10 cellular contexts compared by ENCODE assay signal in genomic region chr12:96571101-96571862, GRCh38.
DNase-seq lines count a peak whose midpoint lies in the region; ATAC-seq, FAIRE-seq and TF ChIP-seq lines count a peak whose summit lies in the region.
"Had no signal": no experiment of that assay in that cellular context is flagged by ENCODE, and none has a peak within 500 bp of the region (broad histone marks: within the 10 kb centered on the region; RNA-seq: fewer than 3 reads in every experiment).

No MANE protein-coding gene starts in this region.

- no peak for TF ChIP-seq EP300 in SK-N-SH (IDR thresholded peaks at IDR 0.05; ENCODE audit: borderline replicate concordance in 1 of 2, low read depth in 1 of 2, low read length in 1 of 2)

- DNase-seq in SK-N-SH (no peak), bronchial epithelial cell (ENCODE audit: low read depth) (peak; percentile 28), pons (ENCODE audit: low spot score) (no peak), nephron progenitor cell (no peak), RCC 7860 (ENCODE audit: low spot score) (no peak)
- DNase-seq: H9 had no signal

- no peaks in the 10 kb centered on the region for H3K9me2 ChIP-seq in SK-N-SH

- no peak for TF ChIP-seq CTCF in SK-N-SH (IDR thresholded peaks at IDR 0.05)
- no peak for TF ChIP-seq CTCF in bronchial epithelial cell (IDR thresholded peaks at IDR 0.05; ENCODE audit: insufficient read depth, low read length, severe bottlenecking)
- no peak for TF ChIP-seq CTCF in nephron progenitor cell (IDR thresholded peaks at IDR 0.05)

- H3F3A ChIP-seq in SK-N-SH (replicated peaks; ENCODE audit: insufficient read depth): no peaks in the 10 kb centered on the region

- H4K20me1 ChIP-seq in SK-N-SH (ENCODE audit: insufficient read depth): no peaks in the 10 kb centered on the region

- no peak for TF ChIP-seq RAD21 in SK-N-SH (IDR thresholded peaks at IDR 0.05; ENCODE audit: low read length)

- no peaks in the 10 kb centered on the region for H3K79me2 ChIP-seq in SK-N-SH (ENCODE audit: insufficient read depth)

- peaks cover 5% of the 10 kb centered on the region for H3K4me1 Mint-ChIP-seq in nephron progenitor cell

- WGBS in SK-N-SH (ENCODE audit: low lambda C conversion rate): 25% methylated on average over 4 of the region's 4 CpGs

- H3K27me3 ChIP-seq in SK-N-SH (ENCODE audit: insufficient read depth) (no peaks in the 10 kb centered on the region), bronchial epithelial cell (ENCODE audit: control insufficient read depth, insufficient read depth, low read length) (no peaks in the 10 kb centered on the region)

- no peak overlapping the region for H3K4me3 Mint-ChIP-seq in nephron progenitor cell
- H3K4me3 Mint-ChIP-seq: H9 had no signal

- no peak overlapping the region for H3K4me3 ChIP-seq in SK-N-SH (ENCODE audit: low read depth in 2 of 2, low read length in 1 of 2)
- no peak overlapping the region for H3K4me3 ChIP-seq in bronchial epithelial cell (ENCODE audit: low read depth, low read length)

- no peaks in the 10 kb centered on the region for H3K36me3 Mint-ChIP-seq in nephron progenitor cell (ENCODE audit: low read depth)

- no peaks in the 10 kb centered on the region for H3K27me3 Mint-ChIP-seq in nephron progenitor cell (ENCODE audit: low read depth, poor library complexity)

- H3K9me3 ChIP-seq in SK-N-SH: no peaks in the 10 kb centered on the region

- H3K36me3 ChIP-seq in SK-N-SH (replicated peaks in 1 of 2; ENCODE audit: control insufficient read depth in 1 of 2, insufficient read depth in 2 of 2, low read length in 1 of 2) (no peaks in the 10 kb centered on the region), bronchial epithelial cell (ENCODE audit: control insufficient read depth, insufficient read depth, low read length) (no peaks in the 10 kb centered on the region)

- H2AFZ ChIP-seq in SK-N-SH (ENCODE audit: low read depth): no peak overlapping the region

- H3K4me2 ChIP-seq in SK-N-SH: peak overlapping the region; percentile 37; the same call in 1 of the 2 replicates

- H3K9ac ChIP-seq in SK-N-SH: no peak overlapping the region

- ATAC-seq in SK-N-SH treated with all-trans-retinoic acid at 6 μM for 48 hours (no peak), GM21390 (IDR thresholded peaks at IDR 0.05; ENCODE audit: unreplicated experiment) (peak; percentile 86), HG03175 (IDR thresholded peaks at IDR 0.05; ENCODE audit: unreplicated experiment) (peak; percentile 89)

- CTCF ChIA-PET in SK-N-SH (lab: Yijun Ruan, JAX): no interaction called here

- H3K4me1 ChIP-seq in SK-N-SH (ENCODE audit: control insufficient read depth in 1 of 2, insufficient read depth in 2 of 2, low read depth in 1 of 2, low read length in 1 of 2): no peaks in the 10 kb centered on the region

- POLR2A ChIA-PET in SK-N-SH (lab: Yijun Ruan, JAX): no interaction called here

- no peaks in the 10 kb centered on the region for H3K9me3 Mint-ChIP-seq in nephron progenitor cell
- H3K9me3 Mint-ChIP-seq: H9 had no signal

- FAIRE-seq in bronchial epithelial cell (lab: Jason Lieb, UNC) (no peak), RCC 7860 (lab: Jason Lieb, UNC) (no peak)

- H3K27ac ChIP-seq in SK-N-SH (ENCODE audit: low read depth in 2 of 2, low read length in 1 of 2): no peak overlapping the region
- H3K27ac ChIP-seq: 22Rv1 had no signal

- H3K27ac Mint-ChIP-seq in nephron progenitor cell: no peak overlapping the region
- H3K27ac Mint-ChIP-seq: H9 had no signal

TF ChIP-seq in SK-N-SH, 30 proteins besides CTCF, POLR2A, EP300 and RAD21 (continues in another document):
- TF ChIP-seq EZH2phosphoT487 (IDR thresholded peaks at IDR 0.05; ENCODE audit: borderline replicate concordance, low read depth) (no peak), SMC3 (IDR thresholded peaks at IDR 0.05; ENCODE audit: low read depth, low read length) (no peak), SIN3A (IDR thresholded peaks at IDR 0.05; ENCODE audit: borderline replicate concordance, low read depth, low read length) (no peak), MAX (IDR thresholded peaks at IDR 0.05; ENCODE audit: low read depth) (no peak), FOXM1 (IDR thresholded peaks at IDR 0.05; ENCODE audit: low read depth) (no peak), GATA2 (CRISPR knock-in tag; IDR thresholded peaks at IDR 0.05) (no peak), TCF12 (IDR thresholded peaks at IDR 0.05) (no peak), NRF1 (IDR thresholded peaks at IDR 0.05; ENCODE audit: low read depth, low read length) (no peak), YY1 (IDR thresholded peaks at IDR 0.05; ENCODE audit: low read depth) (no peak), FOSL2 (IDR thresholded peaks at IDR 0.05; ENCODE audit: borderline replicate concordance, low read depth) (no peak), USF1 (IDR thresholded peaks at IDR 0.05; ENCODE audit: borderline replicate concordance, low read depth) (no peak), ZBTB33 (IDR thresholded peaks at IDR 0.05; ENCODE audit: borderline replicate concordance, low read depth) (no peak), TAF1 (IDR thresholded peaks at IDR 0.05; ENCODE audit: borderline replicate concordance, low read depth, low read length) (no peak), CHD2 (IDR thresholded peaks at IDR 0.05; ENCODE audit: low read length, partially characterized antibody) (no peak)

TF ChIP-seq in SK-N-SH treated with all-trans-retinoic acid at 6 μM for 48 hours, 23 proteins besides CTCF, POLR2A, EP300 and RAD21:
- no peak for TF ChIP-seq PATZ1 (CRISPR knock-in tag; IDR thresholded peaks at IDR 0.05; ENCODE audit: borderline replicate concordance)
- no peak for TF ChIP-seq SNAI2 (CRISPR knock-in tag; IDR thresholded peaks at IDR 0.05)
- TF ChIP-seq ZNF70 (CRISPR knock-in tag; IDR thresholded peaks at IDR 0.05): no peak
- TF ChIP-seq ZFP3 (CRISPR knock-in tag; IDR thresholded peaks at IDR 0.05): no peak
- no peak for TF ChIP-seq TOX (CRISPR knock-in tag; IDR thresholded peaks at IDR 0.05; ENCODE audit: borderline replicate concordance)
- TF ChIP-seq ZFP30 (CRISPR knock-in tag; IDR thresholded peaks at IDR 0.05): no peak
